In genomic region chr6:106324726-106325335, GRCh38 we compare ENCODE assay signal across 8 cellular contexts.
DNase-seq lines count a peak whose midpoint lies in the region; ATAC-seq lines count a peak whose summit lies in the region.

No MANE protein-coding gene starts in this region.

- H3K27me3 ChIP-seq in NT2/D1 (ENCODE audit: insufficient read depth, insufficient read length): no peaks in the 10 kb centered on the region
- H3K27me3 ChIP-seq in endocrine pancreas (ENCODE audit: control insufficient read depth, insufficient read depth, low read length): no peaks in the 10 kb centered on the region
- H3K27me3 ChIP-seq in neuron (ENCODE audit: insufficient read depth, low read length): peaks cover 7% of the 10 kb centered on the region

- no peak for ATAC-seq in GM21717 (IDR thresholded peaks at IDR 0.05; ENCODE audit: unreplicated experiment)
- no peak for ATAC-seq in HG03159 (IDR thresholded peaks at IDR 0.05; ENCODE audit: unreplicated experiment)

- H3K4me3 ChIP-seq in NT2/D1 (ENCODE audit: insufficient read length, low read depth) (peak overlapping the region; percentile 86), endocrine pancreas (ENCODE audit: control insufficient read depth, insufficient read depth, low read length) (peak overlapping the region; percentile 93), neuron (ENCODE audit: low read length) (peak overlapping the region; percentile 80)

- H3K4me1 ChIP-seq in NT2/D1 (ENCODE audit: insufficient read depth, insufficient read length): no peaks in the 10 kb centered on the region
- peaks cover 10% of the 10 kb centered on the region for H3K4me1 ChIP-seq in endocrine pancreas (ENCODE audit: control insufficient read depth, insufficient read depth, low read length)
- peaks cover 14% of the 10 kb centered on the region for H3K4me1 ChIP-seq in neuron (ENCODE audit: insufficient read depth, low read length)

- H3K9ac ChIP-seq in NT2/D1 (ENCODE audit: insufficient read length, low read depth) (peak overlapping the region; percentile 83), endocrine pancreas (ENCODE audit: control insufficient read depth, insufficient read depth, low read length) (peak overlapping the region; percentile 84)

- no peaks in the 10 kb centered on the region for H3K9me3 ChIP-seq in NT2/D1 (ENCODE audit: insufficient read depth, low read length)
- H3K9me3 ChIP-seq in endocrine pancreas (ENCODE audit: control insufficient read depth, low read length): no peaks in the 10 kb centered on the region
- H3K9me3 ChIP-seq in neuron (ENCODE audit: low read length): no peaks in the 10 kb centered on the region

- H2AFZ ChIP-seq in neuron (ENCODE audit: low read depth, low read length): peak overlapping the region; percentile 63

- DNase-seq in EL: peak; percentile 6
- no peak for DNase-seq in NT2/D1 (ENCODE audit: low read depth, low spot score)
- DNase-seq in NCI-H1436 treated with DMSO at 0.1 percent for 48 hours (lab: John Stamatoyannopoulos, UW): no peak
- no peak for DNase-seq in activated effector memory CD4-positive, alpha-beta T cell treated with anti-CD3 and anti-CD28 coated beads, Interleukin-2, amount 50 U/mL, for 16 hours

- H3K36me3 ChIP-seq in NT2/D1 (ENCODE audit: insufficient read depth, insufficient read length, low read length) (peaks cover 13% of the 10 kb centered on the region), endocrine pancreas (ENCODE audit: control insufficient read depth, insufficient read depth, low read length) (no peaks in the 10 kb centered on the region), neuron (ENCODE audit: insufficient read depth, low read length) (no peaks in the 10 kb centered on the region)
